9 cellular contexts compared by ENCODE assay signal in the genomic region with DNA sequence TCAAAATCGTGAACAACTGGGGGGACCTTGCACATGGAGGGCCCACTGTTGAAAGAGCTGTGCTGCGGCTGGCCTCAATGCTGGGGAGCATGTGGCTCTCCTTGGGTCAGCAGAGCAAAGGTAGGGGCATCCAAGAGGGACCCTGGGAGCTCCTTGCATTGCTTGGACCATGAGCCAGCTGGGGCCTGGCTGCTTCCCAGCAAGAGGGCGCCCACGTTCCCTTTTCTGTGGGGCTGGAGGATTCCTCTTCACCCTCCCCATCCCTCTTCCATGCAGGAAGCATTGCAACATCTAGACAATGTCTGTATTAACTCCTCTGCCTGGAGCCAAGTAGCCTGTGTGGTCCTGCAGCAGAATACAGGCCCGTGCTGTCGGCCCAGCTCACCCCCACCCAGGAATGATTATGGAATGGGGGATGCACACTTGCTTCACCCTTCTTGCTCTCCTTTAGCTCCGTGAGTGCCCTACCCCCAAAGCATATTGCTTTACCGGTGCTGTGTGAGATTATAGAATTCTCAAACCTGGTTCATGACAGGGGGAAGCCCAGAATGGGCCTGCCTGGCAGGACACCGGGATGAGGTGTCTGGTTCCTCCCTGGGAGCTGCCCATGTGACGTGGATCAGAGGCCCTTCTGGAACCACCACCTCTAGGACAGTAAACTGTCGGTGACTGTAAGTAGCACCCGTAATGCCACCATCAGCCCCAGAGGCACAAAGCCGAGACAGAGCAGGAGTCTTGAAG.
DNase-seq lines count a peak whose midpoint lies in the region; ATAC-seq and TF ChIP-seq lines count a peak whose summit lies in the region.
"Had no signal": no experiment of that assay in that cellular context is flagged by ENCODE, and none has a peak within 500 bp of the region (broad histone marks: within the 10 kb centered on the region; RNA-seq: fewer than 3 reads in every experiment).

No MANE protein-coding gene starts in this region.

- H3K4me3 Mint-ChIP-seq in CD14-positive monocyte = no peak overlapping the region
- H3K4me3 Mint-ChIP-seq: stimulated activated effector memory CD8-positive, alpha-beta T cell treated with anti-CD3 and anti-CD28 coated beads, Interleukin-12 subunit alpha, Interleukin-12 subunit beta, amount 100 ng/mL, for 72 hours had no signal

- no peak overlapping the region for H3K27ac Mint-ChIP-seq in CD14-positive monocyte
- H3K27ac Mint-ChIP-seq: stimulated activated effector memory CD8-positive, alpha-beta T cell treated with anti-CD3 and anti-CD28 coated beads, Interleukin-12 subunit alpha, Interleukin-12 subunit beta, amount 100 ng/mL, for 72 hours had no signal

- H3K4me3 ChIP-seq in fibroblast of mammary gland (ENCODE audit: control insufficient read depth, low read depth, low read length) = no peak overlapping the region

- H3K36me3 Mint-ChIP-seq in CD14-positive monocyte = no peaks in the 10 kb centered on the region
- H3K36me3 Mint-ChIP-seq: stimulated activated effector memory CD8-positive, alpha-beta T cell treated with anti-CD3 and anti-CD28 coated beads, Interleukin-12 subunit alpha, Interleukin-12 subunit beta, amount 100 ng/mL, for 72 hours had no signal

- intact Hi-C loops in CD14-positive monocyte (cut with micrococcal nuclease) = no loop called here

- TF ChIP-seq CTCF in fibroblast of mammary gland (conservative IDR thresholded peaks at IDR 0.05; ENCODE audit: control insufficient read depth, insufficient read depth, low read depth, low read length) = peak; percentile 26
- no peak for TF ChIP-seq CTCF in CD14-positive monocyte (IDR thresholded peaks at IDR 0.05)

- no peaks in the 10 kb centered on the region for H3K9me3 Mint-ChIP-seq in CD14-positive monocyte
- H3K9me3 Mint-ChIP-seq: stimulated activated effector memory CD8-positive, alpha-beta T cell treated with anti-CD3 and anti-CD28 coated beads, Interleukin-12 subunit alpha, Interleukin-12 subunit beta, amount 100 ng/mL, for 72 hours had no signal

- peaks cover 5% of the 10 kb centered on the region for H3K4me1 Mint-ChIP-seq in CD14-positive monocyte
- H3K4me1 Mint-ChIP-seq: stimulated activated effector memory CD8-positive, alpha-beta T cell treated with anti-CD3 and anti-CD28 coated beads, Interleukin-12 subunit alpha, Interleukin-12 subunit beta, amount 100 ng/mL, for 72 hours had no signal

- no peak for ATAC-seq in GM21381 (IDR thresholded peaks at IDR 0.05; ENCODE audit: unreplicated experiment)
- ATAC-seq: stimulated activated effector memory CD8-positive, alpha-beta T cell treated with anti-CD3 and anti-CD28 coated beads, Interleukin-12 subunit alpha, Interleukin-12 subunit beta, amount 100 ng/mL, for 72 hours had no signal

- DNase-seq in ELR (ENCODE audit: low read depth) (peak; percentile 51), NCI-H69 (lab: John Stamatoyannopoulos, UW) (peak; percentile 64), fibroblast of mammary gland (ENCODE audit: low read depth) (peak; percentile 79), renal cortical epithelial cell (ENCODE audit: low read depth) (peak; percentile 26), CD14-positive monocyte (ENCODE audit: low spot score) (no peak), NCI-H524 treated with DMSO at 0.1 percent for 48 hours (lab: John Stamatoyannopoulos, UW) (no peak), T1000 (lab: John Stamatoyannopoulos, UW) (no peak)

- H3K27me3 Mint-ChIP-seq in CD14-positive monocyte (ENCODE audit: low read depth in 3 of 3) = peaks cover 18 to 54% (median 42%) of the 10 kb centered on the region in 3 donors

Comparison
In these comparisons a context has a peak if more than half of its experiments do, and no peak if none do; other contexts are left out.
1. DNase-seq: peak in ELR (single experiment), NCI-H69 (single experiment), fibroblast of mammary gland (single experiment) and renal cortical epithelial cell (single experiment); none in CD14-positive monocyte (single experiment), NCI-H524 treated with DMSO at 0.1 percent for 48 hours (single experiment) and T1000 (single experiment).